In genomic region chr9:131308906-131309305, GRCh38 we compare ENCODE assay signal across 18 cellular contexts. TPM values are rescaled to one million over a fixed set of nuclear protein-coding genes. Genes with fewer than 3 reads are reported as not detected.
DNase-seq lines count a peak whose midpoint lies in the region; ATAC-seq and TF ChIP-seq lines count a peak whose summit lies in the region.
"Had no signal": no experiment of that assay in that cellular context is flagged by ENCODE, and none has a peak within 500 bp of the region (broad histone marks: within the 10 kb centered on the region; RNA-seq: fewer than 3 reads in every experiment).

No MANE protein-coding gene starts in this region.

- no peak for TF ChIP-seq CTCF in heart right ventricle (IDR thresholded peaks at IDR 0.05)
- TF ChIP-seq CTCF in activated B cell treated with CpG ODN at 0.5 μM for 24 hours (IDR thresholded peaks at IDR 0.05) = no peak
- no peak for TF ChIP-seq CTCF in gastrocnemius medialis (IDR thresholded peaks at IDR 0.05 in 4 of 5, conservative IDR thresholded peaks at IDR 0.05 in 1 of 5)

- peaks cover 10% of the 10 kb centered on the region for H3K4me1 Mint-ChIP-seq in activated B cell treated with CpG ODN at 0.5 μM for 24 hours

- H3K4me3 Mint-ChIP-seq in activated B cell treated with CpG ODN at 0.5 μM for 24 hours = no peak overlapping the region
- H3K4me3 Mint-ChIP-seq: CD14-positive monocyte; CD4-positive, alpha-beta T cell; CD8-positive, alpha-beta memory T cell; HFFc6 had no signal

- H3K27ac ChIP-seq in right cardiac atrium (ENCODE audit: low read length) (peak overlapping the region; percentile 23), heart right ventricle (peak overlapping the region in 3 of 10 donors; percentile 9 to 26 (median 22)), gastrocnemius medialis (peak overlapping the region; percentile 71 to 80 (median 78))

- peaks cover 2% of the 10 kb centered on the region for H3K27me3 Mint-ChIP-seq in activated B cell treated with CpG ODN at 0.5 μM for 24 hours
- H3K27me3 Mint-ChIP-seq: CD4-positive, alpha-beta T cell; CD8-positive, alpha-beta memory T cell had no signal

- WGBS in right cardiac atrium = 73% methylated on average over 12 of the region's 12 CpGs
- WGBS in heart right ventricle, 2 donors = 74 to 76% methylated on average over 12 of the region's 12 CpGs

- intact Hi-C loops in right cardiac atrium (cut with DNase I) = no loop called here
- intact Hi-C loops in heart right ventricle (cut with DNase I) = no loop called here
- intact Hi-C loops in activated B cell treated with CpG ODN at 0.5 μM for 24 hours (cut with micrococcal nuclease) = no loop called here
- intact Hi-C loops in gastrocnemius medialis (cut with DNase I; ENCODE audit: low total_unique reads) = no loop called here

- TF ChIP-seq POLR2A in gastrocnemius medialis (IDR thresholded peaks at IDR 0.05) = no peak

- peak overlapping the region; percentile 20 for H3K27ac Mint-ChIP-seq in activated B cell treated with CpG ODN at 0.5 μM for 24 hours
- H3K27ac Mint-ChIP-seq: CD14-positive monocyte; CD4-positive, alpha-beta T cell; HFFc6 had no signal

- H3K36me3 Mint-ChIP-seq in activated B cell treated with CpG ODN at 0.5 μM for 24 hours (ENCODE audit: low read depth) = no peaks in the 10 kb centered on the region
- H3K36me3 Mint-ChIP-seq: CD14-positive monocyte; CD8-positive, alpha-beta memory T cell had no signal

- H3K36me3 ChIP-seq in heart right ventricle (peaks cover 0 to 14% (median 0%) of the 10 kb centered on the region in 9 donors), gastrocnemius medialis (no peaks in the 10 kb centered on the region)
- H3K36me3 ChIP-seq: HAP-1 had no signal

- no peaks in the 10 kb centered on the region for H3K9me3 Mint-ChIP-seq in activated B cell treated with CpG ODN at 0.5 μM for 24 hours
- H3K9me3 Mint-ChIP-seq: CD4-positive, alpha-beta T cell; CD8-positive, alpha-beta memory T cell; HFFc6 had no signal

- H3K9me3 ChIP-seq in right cardiac atrium (ENCODE audit: control insufficient read depth, low read length) (no peaks in the 10 kb centered on the region), heart right ventricle (no peaks in the 10 kb centered on the region), gastrocnemius medialis (no peaks in the 10 kb centered on the region)
- H3K9me3 ChIP-seq: HAP-1 had no signal

- ATAC-seq in right cardiac atrium (no peak), heart right ventricle (no peak), activated B cell treated with CpG ODN at 0.5 μM for 24 hours (ENCODE audit: low read depth) (no peak), gastrocnemius medialis (no peak), GM18861 (IDR thresholded peaks at IDR 0.05; ENCODE audit: unreplicated experiment) (no peak), HG02885 (IDR thresholded peaks at IDR 0.05; ENCODE audit: poor library complexity, unreplicated experiment) (no peak)
- ATAC-seq: GM12878 had no signal

- POLR2A ChIA-PET in activated B cell treated with CpG ODN at 0.5 μM for 24 hours (lab: Charles Lee) = interaction anchor here (0.6 kb wide), 1 partner anchor 704 kb away, joined by 4 read pairs; no protein-coding TSS in a partner anchor

- CTCF ChIA-PET in activated B cell treated with CpG ODN at 0.5 μM for 24 hours (lab: Charles Lee) = no interaction called here

- peaks cover 6% of the 10 kb centered on the region for H3K4me1 ChIP-seq in right cardiac atrium (ENCODE audit: control insufficient read depth, insufficient read depth, low read length)
- H3K4me1 ChIP-seq in heart right ventricle = peaks cover 4 to 48% (median 12%) of the 10 kb centered on the region in 9 donors
- peaks cover 17 to 27% of the 10 kb centered on the region in 2 donors for H3K4me1 ChIP-seq in gastrocnemius medialis

- in situ Hi-C loops in gastrocnemius medialis (cut with MboI; ENCODE audit: low sequenced_read_pairs in 4 of 4) = no loop called here

- H3K4me3 ChIP-seq in right cardiac atrium (ENCODE audit: low read length) = no peak overlapping the region
- no peak overlapping the region for H3K4me3 ChIP-seq in heart right ventricle
- no peak overlapping the region for H3K4me3 ChIP-seq in gastrocnemius medialis
- H3K4me3 ChIP-seq: GM12878, HAP-1 had no signal

- H3K27me3 ChIP-seq in right cardiac atrium (ENCODE audit: control insufficient read depth, insufficient read depth) (no peaks in the 10 kb centered on the region), heart right ventricle (no peaks in the 10 kb centered on the region), gastrocnemius medialis (no peaks in the 10 kb centered on the region)

- peak in 1 of 3 donors; percentile 55 for DNase-seq in right cardiac atrium
- DNase-seq in heart right ventricle = no peak
- DNase-seq in activated B cell treated with CpG ODN at 0.5 μM for 24 hours = no peak
- no peak for DNase-seq in gastrocnemius medialis
- DNase-seq: CD4-positive, alpha-beta T cell; CD8-positive, alpha-beta memory T cell; DMS 273 treated with DMSO at 0.1 percent for 48 hours; DMS79; EL; GDM1; GOT3; HFFc6 had no signal

RNA-seq across cellular contexts. Expression of gene PLPP7, which starts 19.4 kb away (rescaled TPM):
- total RNA-seq in right cardiac atrium (100 to 1,000 TPM in 3 of 4 donors, 10 to 100 TPM in 1; 96.3 to 126 (median 106) TPM), heart right ventricle (100 to 1,000 TPM in 5 of 10 donors, 10 to 100 TPM in 5; 76.1 to 140 (median 102) TPM), activated B cell treated with CpG ODN at 0.5 μM for 24 hours (0.39 and 0.53 TPM in 2 replicates), gastrocnemius medialis (100 to 1,000 TPM; 110 to 395 (median 184) TPM)
- polyA plus RNA-seq in right cardiac atrium (160 TPM), heart right ventricle (100 to 1,000 TPM in 1 of 2 donors, 10 to 100 TPM in 1; 42.6 to 129 TPM)
- total RNA-seq: A673; CD8-positive, alpha-beta memory T cell had no signal
- polyA plus RNA-seq: CD8-positive, alpha-beta memory T cell had no signal

RNA-seq across cellular contexts. Expression of gene FAM78A, which starts 32.6 kb away (rescaled TPM):
- 10 to 100 TPM; 37.9 to 63.8 (median 53.9) TPM for total RNA-seq in right cardiac atrium
- 50.7 TPM for polyA plus RNA-seq in right cardiac atrium
- total RNA-seq in heart right ventricle = 10 to 100 TPM; 21.0 to 53.1 (median 32.3) TPM
- 10 to 100 TPM in 1 of 2 donors, 1 to 10 TPM in 1; 7.0 to 27.3 TPM for polyA plus RNA-seq in heart right ventricle
- total RNA-seq in activated B cell treated with CpG ODN at 0.5 μM for 24 hours = 20.6 and 22.9 TPM in 2 replicates
- 10 to 100 TPM in 2 of 4 donors, 1 to 10 TPM in 2; 3.6 to 16.0 (median 10.1) TPM for total RNA-seq in gastrocnemius medialis

Comparison
In these comparisons a context has a peak if more than half of its experiments do, and no peak if none do; other contexts are left out.
1. RNA of gene PLPP7, which starts 19.4 kb away (total RNA-seq): 110 to 395 TPM in gastrocnemius medialis, 96.3 to 126 TPM in right cardiac atrium and 76.1 to 140 TPM in heart right ventricle; 0.39 to 0.53 TPM in activated B cell treated with CpG ODN at 0.5 μM for 24 hours; every median in the first group is over 10 times any median in the second.